ENCODE assay signal across 4 cellular contexts in genomic region chr2:222693413-222693812, GRCh38. TPM values are rescaled to one million over a fixed set of nuclear protein-coding genes. Genes with fewer than 3 reads are reported as not detected.
"Had no signal": no experiment of that assay in that cellular context is flagged by ENCODE, and none has a peak within 500 bp of the region (broad histone marks: within the 10 kb centered on the region; RNA-seq: fewer than 3 reads in every experiment).

No MANE protein-coding gene starts in this region.

RNA-seq across cellular contexts. Expression of gene MOGAT1, which starts 22.0 kb away (rescaled TPM):
- total RNA-seq: LHCN-M2, M059J, MCF 10A, NCI-H460 had no signal
